13 cellular contexts compared by ENCODE assay signal in genomic region chr2:188085421-188085820, GRCh38.
DNase-seq lines count a peak whose midpoint lies in the region; FAIRE-seq and TF ChIP-seq lines count a peak whose summit lies in the region.
"Had no signal": no experiment of that assay in that cellular context is flagged by ENCODE, and none has a peak within 500 bp of the region (broad histone marks: within the 10 kb centered on the region; RNA-seq: fewer than 3 reads in every experiment).

No MANE protein-coding gene starts in this region.

- no peak for TF ChIP-seq CTCF in bronchial epithelial cell (IDR thresholded peaks at IDR 0.05; ENCODE audit: insufficient read depth, low read length, severe bottlenecking)

- no peaks in the 10 kb centered on the region for H3K27me3 ChIP-seq in bronchial epithelial cell (ENCODE audit: control insufficient read depth, insufficient read depth, low read length)

- no peaks in the 10 kb centered on the region for H3K36me3 ChIP-seq in bronchial epithelial cell (ENCODE audit: control insufficient read depth, insufficient read depth, low read length)

- DNase-seq in bronchial epithelial cell (ENCODE audit: low read depth) (no peak), hippocampal formation (lab: John Stamatoyannopoulos, UW) (peak; percentile 63 to 86), middle frontal gyrus (ENCODE audit: extremely low spot score, low spot score) (peak; percentile 42), superior temporal gyrus (ENCODE audit: extremely low spot score) (peak; percentile 92), NCI-H2227 treated with DMSO at 0.1 percent for 48 hours (lab: John Stamatoyannopoulos, UW) (no peak), NCI-H526 (lab: John Stamatoyannopoulos, UW) (no peak)
- DNase-seq in activated CD4-positive, alpha-beta T cell treated with anti-CD3 and anti-CD28 coated beads for 1 hour: no peak
- DNase-seq: ACHN; Caco-2; CD4-positive, CD25-positive, alpha-beta regulatory T cell; GDM1; H9; NCI-H1417 treated with DMSO at 0.1 percent for 48 hours had no signal

- peak; percentile 43 for FAIRE-seq in bronchial epithelial cell (lab: Jason Lieb, UNC)

- H3K4me3 ChIP-seq in bronchial epithelial cell (ENCODE audit: low read depth, low read length): no peak overlapping the region

Comparison
In these comparisons a context has a peak if more than half of its experiments do, and no peak if none do; other contexts are left out.
1. DNase-seq: peak in hippocampal formation (2 of 2), middle frontal gyrus (single experiment) and superior temporal gyrus (single experiment); none in bronchial epithelial cell (single experiment), NCI-H2227 treated with DMSO at 0.1 percent for 48 hours (single experiment), activated CD4-positive, alpha-beta T cell treated with anti-CD3 and anti-CD28 coated beads for 1 hour (single experiment) and NCI-H526 (0 of 2).